8 cellular contexts compared by ENCODE assay signal in the genomic region with DNA sequence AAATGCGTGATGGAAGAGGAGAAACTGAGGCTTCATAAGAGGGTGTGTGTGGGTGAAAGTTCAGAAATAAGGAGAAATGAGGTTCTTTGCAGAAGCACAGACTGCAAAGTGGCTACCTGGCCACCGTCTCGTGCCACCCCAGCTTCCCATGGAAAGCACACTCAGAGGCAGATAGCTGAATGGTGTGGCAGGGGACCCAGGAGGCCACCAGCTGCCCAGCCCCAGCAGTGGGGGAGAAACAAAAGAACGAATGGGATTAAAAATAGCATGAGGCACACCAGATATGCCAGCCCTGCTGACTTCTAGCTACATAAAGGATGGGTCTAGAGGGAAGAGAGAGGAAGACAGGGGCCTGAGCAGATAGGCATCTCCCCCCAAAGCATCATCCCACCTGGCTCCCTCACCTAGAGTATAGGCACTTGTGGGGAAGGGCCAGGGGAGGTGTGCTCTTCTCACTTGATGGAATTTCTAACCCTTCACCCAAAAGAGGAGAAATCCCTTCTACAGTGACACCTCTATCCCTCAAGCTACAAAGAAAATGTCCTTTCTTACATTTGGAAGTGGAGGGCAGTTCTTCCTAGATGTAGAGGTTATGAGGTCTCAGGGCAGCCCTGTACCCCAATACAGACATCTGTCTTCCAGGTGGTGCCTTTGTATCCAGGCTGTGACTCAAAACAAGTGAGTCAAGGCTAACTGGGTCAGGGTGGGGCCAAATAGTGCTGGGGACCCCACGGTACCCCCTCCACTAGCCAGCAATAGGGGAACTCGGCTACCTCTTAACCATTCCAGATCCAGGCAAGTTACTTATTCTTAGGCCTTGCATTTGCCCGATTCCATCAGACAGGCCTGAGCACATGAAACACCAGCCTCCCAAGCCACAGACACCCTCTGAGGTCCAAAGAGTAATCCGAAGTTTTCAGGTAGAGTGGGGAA. TPM values are rescaled to one million over a fixed set of nuclear protein-coding genes. Genes with fewer than 3 reads are reported as not detected.
A peak's percentile ranks its signal among the peaks of the same experiment; 100 is the strongest.
DNase-seq lines count a peak whose midpoint lies in the region; TF ChIP-seq lines count a peak whose summit lies in the region.

No MANE protein-coding gene starts in this region.

- H3K27me3 Mint-ChIP-seq in activated naive CD4-positive, alpha-beta T cell treated with anti-CD3 and anti-CD28 coated beads, Interleukin-2, amount 10 ng/mL, durations not matched to agents 7 days and 5 days = no peaks in the 10 kb centered on the region

- in situ Hi-C loops in transverse colon (cut with MboI; ENCODE audit: low pct_ligation_motif_present in 1 of 4, low pct_unique_long_range_greater_than_20kb in 1 of 4, low sequenced_read_pairs in 3 of 4) = no loop called here

- no peak for TF ChIP-seq POLR2A in adrenal gland (IDR thresholded peaks at IDR 0.05)
- no peak for TF ChIP-seq POLR2A in transverse colon (IDR thresholded peaks at IDR 0.05)

- TF ChIP-seq EP300 in transverse colon (IDR thresholded peaks at IDR 0.05; ENCODE audit: low read depth) = no peak

- WGBS in adrenal gland, 4 donors = 8 to 10% (median 9%) methylated on average over 8 of the region's 8 CpGs
- WGBS in liver = 3% methylated on average over 8 of the region's 8 CpGs
- 6% methylated on average over 8 of the region's 8 CpGs; no CpG with 5 or more reads in 1 of the 2 donors for WGBS in transverse colon (ENCODE audit: low coverage in 1 of 2), 2 donors

- H3K9me3 Mint-ChIP-seq in activated naive CD4-positive, alpha-beta T cell treated with anti-CD3 and anti-CD28 coated beads, Interleukin-2, amount 10 ng/mL, durations not matched to agents 7 days and 5 days = no peaks in the 10 kb centered on the region

- CTCF ChIA-PET in activated naive CD4-positive, alpha-beta T cell treated with anti-CD3 and anti-CD28 coated beads, Interleukin-2, amount 10 ng/mL, durations not matched to agents 7 days and 5 days (lab: Charles Lee) = interaction anchor here (0.5 to 1.9 kb wide), 4 partner anchors 19 to 1192 kb away, joined by 4 to 17 read pairs (median 4); partner anchors contain the start of genes ISG20L2 and METTL25B

- no peak for TF ChIP-seq CTCF in adrenal gland (IDR thresholded peaks at IDR 0.05)
- no peak for TF ChIP-seq CTCF in liver (IDR thresholded peaks at IDR 0.05; ENCODE audit: low read depth, low read length, missing input control)
- no peak for TF ChIP-seq CTCF in transverse colon (IDR thresholded peaks at IDR 0.05)

- H3K9me3 ChIP-seq in adrenal gland (replicated peaks in 1 of 3) (no peaks in the 10 kb centered on the region), liver (ENCODE audit: control insufficient read depth in 4 of 4, low read length in 3 of 4) (no peaks in the 10 kb centered on the region), transverse colon (no peaks in the 10 kb centered on the region)

- H3K36me3 Mint-ChIP-seq in activated naive CD4-positive, alpha-beta T cell treated with anti-CD3 and anti-CD28 coated beads, Interleukin-2, amount 10 ng/mL, durations not matched to agents 7 days and 5 days = peaks cover 50% of the 10 kb centered on the region

- intact Hi-C loops in adrenal gland (cut with DNase I) = no loop called here
- intact Hi-C loops in transverse colon (cut with DNase I; ENCODE audit: low total_unique reads) = no loop called here

- peaks cover 71% of the 10 kb centered on the region for H3K4me1 Mint-ChIP-seq in activated naive CD4-positive, alpha-beta T cell treated with anti-CD3 and anti-CD28 coated beads, Interleukin-2, amount 10 ng/mL, durations not matched to agents 7 days and 5 days

- DNase-seq in activated naive CD4-positive, alpha-beta T cell treated with anti-CD3 and anti-CD28 coated beads, Interleukin-2, amount 10 ng/mL, durations not matched to agents 7 days and 5 days = no peak
- DNase-seq in activated naive CD4-positive, alpha-beta T cell treated with Interleukin-2 at 50 U/mL for 16 hours = no peak
- DNase-seq in adrenal gland (peak in 2 of 7 donors; percentile 28 to 29), transverse colon (no peak), SHP77 (lab: John Stamatoyannopoulos, UW) (no peak), iPS-NIHi11 (ENCODE audit: low spot score) (no peak), retina (no peak)

- H3K27ac Mint-ChIP-seq in activated naive CD4-positive, alpha-beta T cell treated with anti-CD3 and anti-CD28 coated beads, Interleukin-2, amount 10 ng/mL, durations not matched to agents 7 days and 5 days = peak overlapping the region; percentile 91

- peak overlapping the region in 2 of 4 donors; percentile 34 to 93 for H3K4me3 ChIP-seq in adrenal gland
- peak overlapping the region; percentile 79 to 92 (median 86) for H3K4me3 ChIP-seq in liver (ENCODE audit: low read depth in 1 of 3, low read length in 3 of 3)
- H3K4me3 ChIP-seq in transverse colon = peak overlapping the region; percentile 44 to 98 (median 96)

- no peak for TF ChIP-seq RAD21 in liver (IDR thresholded peaks at IDR 0.05)

- H3K4me1 ChIP-seq in adrenal gland (replicated peaks in 1 of 2) (peaks cover 56 to 59% of the 10 kb centered on the region in 2 donors), liver (ENCODE audit: control insufficient read depth in 4 of 4, insufficient read depth in 4 of 4, low read length in 3 of 4) (peaks cover 3 to 56% (median 50%) of the 10 kb centered on the region in 4 donors), transverse colon (peaks cover 28 to 56% (median 50%) of the 10 kb centered on the region in 4 donors)

- H3K27me3 ChIP-seq in adrenal gland = no peaks in the 10 kb centered on the region
- H3K27me3 ChIP-seq in liver (ENCODE audit: control insufficient read depth in 4 of 4, insufficient read depth in 4 of 4, low read length in 3 of 4) = no peaks in the 10 kb centered on the region
- no peaks in the 10 kb centered on the region for H3K27me3 ChIP-seq in transverse colon

- H3K27ac ChIP-seq in adrenal gland (peak overlapping the region; percentile 88 to 98 (median 97)), liver (ENCODE audit: low read depth in 1 of 2, low read length in 2 of 2) (peak overlapping the region; percentile 96 to 97), transverse colon (peak overlapping the region; percentile 95 to 99 (median 98))

- H3K4me3 Mint-ChIP-seq in activated naive CD4-positive, alpha-beta T cell treated with anti-CD3 and anti-CD28 coated beads, Interleukin-2, amount 10 ng/mL, durations not matched to agents 7 days and 5 days = peak overlapping the region; percentile 94

- H3K36me3 ChIP-seq in adrenal gland (replicated peaks in 1 of 2) (peaks cover 0 to 13% of the 10 kb centered on the region in 2 donors), liver (ENCODE audit: control insufficient read depth in 4 of 4, insufficient read depth in 3 of 4, low read depth in 1 of 4, low read length in 3 of 4) (peaks cover 5 to 15% (median 13%) of the 10 kb centered on the region in 4 donors), transverse colon (peaks cover 0 to 7% (median 1%) of the 10 kb centered on the region in 4 donors)

- peak overlapping the region; percentile 93 to 97 for H3K9ac ChIP-seq in liver (ENCODE audit: low read depth in 1 of 2, low read length in 2 of 2)

TF ChIP-seq in liver, 16 proteins besides CTCF, POLR2A, EP300 and RAD21:
- TF ChIP-seq HNF4A (conservative IDR thresholded peaks at IDR 0.05) = peak; percentile 30 to 31
- TF ChIP-seq SP1 (IDR thresholded peaks at IDR 0.05) = no peak

RNA-seq across cellular contexts. Expression of gene HDGF, which starts 3.5 kb away (rescaled TPM):
- total RNA-seq in adrenal gland (100 to 1,000 TPM; 119 to 159 (median 150) TPM), liver (100 to 1,000 TPM; 120 to 148 TPM), transverse colon (100 to 1,000 TPM; 150 to 204 (median 179) TPM)
- polyA plus RNA-seq in adrenal gland (100 to 1,000 TPM in 1 of 3 donors, 10 to 100 TPM in 2; 62.0 to 199 (median 96.0) TPM), liver (100 to 1,000 TPM in 1 of 2 donors, 10 to 100 TPM in 1; 41.7 to 119 TPM)

RNA-seq across cellular contexts. Expression of gene MRPL24, which starts 7.1 kb away (rescaled TPM):
- 100 to 1,000 TPM in 4 of 8 donors, 10 to 100 TPM in 4; 46.7 to 140 (median 91.4) TPM for total RNA-seq in adrenal gland
- 100 to 1,000 TPM; 154 to 294 (median 239) TPM for polyA plus RNA-seq in adrenal gland
- 10 to 100 TPM; 26.2 to 47.4 TPM for total RNA-seq in liver
- polyA plus RNA-seq in liver = 100 to 1,000 TPM in 1 of 2 donors, 10 to 100 TPM in 1; 74.8 to 123 TPM
- total RNA-seq in transverse colon = 10 to 100 TPM in 3 of 4 donors, 1 to 10 TPM in 1; 6.8 to 44.9 (median 37.1) TPM

RNA-seq across cellular contexts. Expression of gene PRCC, which starts 19.3 kb away (rescaled TPM):
- total RNA-seq in adrenal gland (10 to 100 TPM; 42.4 to 77.5 (median 57.2) TPM), liver (10 to 100 TPM in 1 of 2 donors, 1 to 10 TPM in 1; 8.8 to 10.7 TPM), transverse colon (10 to 100 TPM; 15.1 to 69.9 (median 39.4) TPM)
- polyA plus RNA-seq in adrenal gland (100 to 1,000 TPM in 1 of 3 donors, 10 to 100 TPM in 2; 63.4 to 137 (median 67.6) TPM), liver (10 to 100 TPM; 17.9 to 19.3 TPM)

RNA-seq across cellular contexts. Expression of gene ISG20L2, which starts 19.4 kb away (rescaled TPM):
- total RNA-seq in adrenal gland = 10 to 100 TPM; 10.6 to 38.5 (median 18.4) TPM
- 10 to 100 TPM in 1 of 3 donors, 1 to 10 TPM in 2; 5.5 to 40.0 (median 8.8) TPM for polyA plus RNA-seq in adrenal gland
- total RNA-seq in liver = 1 to 10 TPM; 5.6 to 7.5 TPM
- polyA plus RNA-seq in liver = 1 to 10 TPM; 6.0 to 9.9 TPM
- 10 to 100 TPM; 25.8 to 61.7 (median 33.1) TPM for total RNA-seq in transverse colon

RNA-seq across cellular contexts. Expression of gene METTL25B, which starts 19.7 kb away (rescaled TPM):
- total RNA-seq in adrenal gland (100 to 1,000 TPM in 1 of 8 donors, 10 to 100 TPM in 7; 24.0 to 140 (median 32.5) TPM), liver (10 to 100 TPM in 1 of 2 donors, 1 to 10 TPM in 1; 6.9 to 13.5 TPM), transverse colon (10 to 100 TPM; 37.4 to 40.8 (median 39.0) TPM)
- polyA plus RNA-seq in adrenal gland (100 to 1,000 TPM in 1 of 3 donors, 10 to 100 TPM in 2; 17.4 to 127 (median 68.6) TPM), liver (10 to 100 TPM; 10.2 to 12.7 TPM)
